Comparison of ENCODE assay signal across 1 cellular context in genomic region chr11:46618789-46619188, GRCh38.
TF ChIP-seq lines count a peak whose summit lies in the region.

No MANE protein-coding gene starts in this region.

TF ChIP-seq in GM23338, 12 proteins besides CTCF, POLR2A, EP300 and RAD21 (continued from another document):
- no peak for TF ChIP-seq ZNF462 (CRISPR knock-in tag; IDR thresholded peaks at IDR 0.05)
- no peak for TF ChIP-seq POLR2AphosphoS5 (IDR thresholded peaks at IDR 0.05; ENCODE audit: low read depth)
- no peak for TF ChIP-seq CREB1 (CRISPR knock-in tag; IDR thresholded peaks at IDR 0.05; ENCODE audit: low read depth)
- TF ChIP-seq EZH2 (IDR thresholded peaks at IDR 0.05; ENCODE audit: low read depth, unreplicated experiment) = no peak
- no peak for TF ChIP-seq JUNB (IDR thresholded peaks at IDR 0.05; ENCODE audit: unreplicated experiment)
- TF ChIP-seq NANOG (IDR thresholded peaks at IDR 0.05; ENCODE audit: borderline replicate concordance) = no peak
- no peak for TF ChIP-seq REST (IDR thresholded peaks at IDR 0.05; ENCODE audit: unreplicated experiment)
- TF ChIP-seq EZH2phosphoT487 (IDR thresholded peaks at IDR 0.05; ENCODE audit: unreplicated experiment) = no peak
